In the genomic region with DNA sequence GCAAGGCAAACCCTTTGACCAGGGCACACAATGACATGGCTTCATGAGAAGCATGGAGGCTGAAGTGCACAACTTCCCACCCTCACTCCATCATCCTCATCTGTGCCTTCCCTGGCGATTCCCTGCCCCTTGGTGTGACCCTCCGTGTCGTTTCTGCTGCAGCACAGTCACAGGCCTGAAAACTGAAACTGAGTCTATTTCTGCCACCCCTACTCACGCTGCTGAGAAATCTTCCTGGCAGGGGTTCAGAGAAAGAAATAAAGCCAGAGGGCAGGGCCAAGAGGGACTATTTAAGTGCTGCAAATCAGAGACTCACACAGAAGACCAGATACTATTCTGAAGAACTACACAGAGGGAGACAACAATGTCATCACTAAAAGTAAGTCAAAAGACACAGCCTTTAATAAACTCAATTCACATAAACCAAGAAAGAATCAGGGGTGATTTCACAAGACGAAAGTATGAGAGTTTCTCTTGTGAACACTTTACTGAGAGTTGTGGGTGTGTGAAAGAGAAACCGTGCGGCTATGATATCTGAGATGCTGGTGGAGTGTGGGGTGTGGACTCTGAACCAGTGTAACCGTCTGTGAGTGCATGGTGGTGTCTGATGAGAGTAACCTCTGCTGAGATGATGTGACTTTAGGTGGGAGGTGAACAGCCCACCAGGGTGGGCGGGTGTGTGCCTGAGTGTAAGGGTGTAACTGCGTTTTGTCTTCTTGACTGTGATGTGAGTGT, we compare ENCODE assay signal across 1 cellular context.
TF ChIP-seq lines count a peak whose summit lies in the region.

No MANE protein-coding gene starts in this region.

TF ChIP-seq in GM12878, 131 proteins besides CTCF, POLR2A, EP300 and RAD21 (continues in another document):
- TF ChIP-seq TCF12 (IDR thresholded peaks at IDR 0.05; ENCODE audit: low read depth, low read length): 0 out of 2 replicates have a peak, but pooled peaks have one; percentile 65
- TF ChIP-seq MTA2 (IDR thresholded peaks at IDR 0.05; ENCODE audit: low read depth): peak; percentile 31
- peak; percentile 77 for TF ChIP-seq NFIC (IDR thresholded peaks at IDR 0.05; ENCODE audit: low read depth, low read length)
- TF ChIP-seq IKZF2 (IDR thresholded peaks at IDR 0.05): peak in 1 of 2 experiments; percentile 77; a peak in 3 of 4 replicates
- TF ChIP-seq GATAD2B (conservative IDR thresholded peaks at IDR 0.05; ENCODE audit: low read depth): peak; percentile 79
- TF ChIP-seq NBN (IDR thresholded peaks at IDR 0.05): peak; percentile 96
- TF ChIP-seq MEF2B (IDR thresholded peaks at IDR 0.05; ENCODE audit: partially characterized antibody, poor library complexity, severe bottlenecking): peak; percentile 94
- TF ChIP-seq IKZF1 (conservative IDR thresholded peaks at IDR 0.05): peak; percentile 76
- TF ChIP-seq FOS (IDR thresholded peaks at IDR 0.05; ENCODE audit: borderline replicate concordance, extremely low read depth, insufficient read length): no peak
- TF ChIP-seq, protein P1, sequence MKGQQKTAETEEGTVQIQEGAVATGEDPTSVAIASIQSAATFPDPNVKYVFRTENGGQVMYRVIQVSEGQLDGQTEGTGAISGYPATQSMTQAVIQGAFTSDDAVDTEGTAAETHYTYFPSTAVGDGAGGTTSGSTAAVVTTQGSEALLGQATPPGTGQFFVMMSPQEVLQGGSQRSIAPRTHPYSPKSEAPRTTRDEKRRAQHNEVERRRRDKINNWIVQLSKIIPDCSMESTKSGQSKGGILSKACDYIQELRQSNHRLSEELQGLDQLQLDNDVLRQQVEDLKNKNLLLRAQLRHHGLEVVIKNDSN (IDR thresholded peaks at IDR 0.05; ENCODE audit: borderline replicate concordance, extremely low read length, insufficient read depth, low read depth, low read length): no peak
- 0 out of 2 replicates have a peak, but pooled peaks have one; percentile 22 for TF ChIP-seq BCL11A (IDR thresholded peaks at IDR 0.05; ENCODE audit: low read depth, low read length)
- TF ChIP-seq TAF1 (IDR thresholded peaks at IDR 0.05; ENCODE audit: borderline replicate concordance, low read depth, low read length): peak; percentile 22; the same call in 1 of the 2 replicates
- peak; percentile 71 for TF ChIP-seq POLR2AphosphoS2 (IDR thresholded peaks at IDR 0.05; ENCODE audit: low read depth, low read length)
- TF ChIP-seq, protein P2, sequence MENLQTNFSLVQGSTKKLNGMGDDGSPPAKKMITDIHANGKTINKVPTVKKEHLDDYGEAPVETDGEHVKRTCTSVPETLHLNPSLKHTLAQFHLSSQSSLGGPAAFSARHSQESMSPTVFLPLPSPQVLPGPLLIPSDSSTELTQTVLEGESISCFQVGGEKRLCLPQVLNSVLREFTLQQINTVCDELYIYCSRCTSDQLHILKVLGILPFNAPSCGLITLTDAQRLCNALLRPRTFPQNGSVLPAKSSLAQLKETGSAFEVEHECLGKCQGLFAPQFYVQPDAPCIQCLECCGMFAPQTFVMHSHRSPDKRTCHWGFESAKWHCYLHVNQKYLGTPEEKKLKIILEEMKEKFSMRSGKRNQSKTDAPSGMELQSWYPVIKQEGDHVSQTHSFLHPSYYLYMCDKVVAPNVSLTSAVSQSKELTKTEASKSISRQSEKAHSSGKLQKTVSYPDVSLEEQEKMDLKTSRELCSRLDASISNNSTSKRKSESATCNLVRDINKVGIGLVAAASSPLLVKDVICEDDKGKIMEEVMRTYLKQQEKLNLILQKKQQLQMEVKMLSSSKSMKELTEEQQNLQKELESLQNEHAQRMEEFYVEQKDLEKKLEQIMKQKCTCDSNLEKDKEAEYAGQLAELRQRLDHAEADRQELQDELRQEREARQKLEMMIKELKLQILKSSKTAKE (IDR thresholded peaks at IDR 0.05; ENCODE audit: low read depth, poor library complexity, severe bottlenecking): peak; percentile 38
- TF ChIP-seq HDGF (IDR thresholded peaks at IDR 0.05): peak; percentile 98
- TF ChIP-seq FOXK2 (IDR thresholded peaks at IDR 0.05): no peak
- TF ChIP-seq RUNX3 (IDR thresholded peaks at IDR 0.05; ENCODE audit: low read length): peak; percentile 66
- TF ChIP-seq RAD51 (IDR thresholded peaks at IDR 0.05): no peak
- peak; percentile 7 for TF ChIP-seq SIX5 (IDR thresholded peaks at IDR 0.05; ENCODE audit: low read depth, low read length, severe bottlenecking)
- no peak for TF ChIP-seq SIN3A (IDR thresholded peaks at IDR 0.05; ENCODE audit: low read depth, low read length)
- TF ChIP-seq TBL1XR1 (IDR thresholded peaks at IDR 0.05; ENCODE audit: low read depth, low read length): 0 out of 2 replicates have a peak, but pooled peaks have one; percentile 18
- TF ChIP-seq, protein P3, sequence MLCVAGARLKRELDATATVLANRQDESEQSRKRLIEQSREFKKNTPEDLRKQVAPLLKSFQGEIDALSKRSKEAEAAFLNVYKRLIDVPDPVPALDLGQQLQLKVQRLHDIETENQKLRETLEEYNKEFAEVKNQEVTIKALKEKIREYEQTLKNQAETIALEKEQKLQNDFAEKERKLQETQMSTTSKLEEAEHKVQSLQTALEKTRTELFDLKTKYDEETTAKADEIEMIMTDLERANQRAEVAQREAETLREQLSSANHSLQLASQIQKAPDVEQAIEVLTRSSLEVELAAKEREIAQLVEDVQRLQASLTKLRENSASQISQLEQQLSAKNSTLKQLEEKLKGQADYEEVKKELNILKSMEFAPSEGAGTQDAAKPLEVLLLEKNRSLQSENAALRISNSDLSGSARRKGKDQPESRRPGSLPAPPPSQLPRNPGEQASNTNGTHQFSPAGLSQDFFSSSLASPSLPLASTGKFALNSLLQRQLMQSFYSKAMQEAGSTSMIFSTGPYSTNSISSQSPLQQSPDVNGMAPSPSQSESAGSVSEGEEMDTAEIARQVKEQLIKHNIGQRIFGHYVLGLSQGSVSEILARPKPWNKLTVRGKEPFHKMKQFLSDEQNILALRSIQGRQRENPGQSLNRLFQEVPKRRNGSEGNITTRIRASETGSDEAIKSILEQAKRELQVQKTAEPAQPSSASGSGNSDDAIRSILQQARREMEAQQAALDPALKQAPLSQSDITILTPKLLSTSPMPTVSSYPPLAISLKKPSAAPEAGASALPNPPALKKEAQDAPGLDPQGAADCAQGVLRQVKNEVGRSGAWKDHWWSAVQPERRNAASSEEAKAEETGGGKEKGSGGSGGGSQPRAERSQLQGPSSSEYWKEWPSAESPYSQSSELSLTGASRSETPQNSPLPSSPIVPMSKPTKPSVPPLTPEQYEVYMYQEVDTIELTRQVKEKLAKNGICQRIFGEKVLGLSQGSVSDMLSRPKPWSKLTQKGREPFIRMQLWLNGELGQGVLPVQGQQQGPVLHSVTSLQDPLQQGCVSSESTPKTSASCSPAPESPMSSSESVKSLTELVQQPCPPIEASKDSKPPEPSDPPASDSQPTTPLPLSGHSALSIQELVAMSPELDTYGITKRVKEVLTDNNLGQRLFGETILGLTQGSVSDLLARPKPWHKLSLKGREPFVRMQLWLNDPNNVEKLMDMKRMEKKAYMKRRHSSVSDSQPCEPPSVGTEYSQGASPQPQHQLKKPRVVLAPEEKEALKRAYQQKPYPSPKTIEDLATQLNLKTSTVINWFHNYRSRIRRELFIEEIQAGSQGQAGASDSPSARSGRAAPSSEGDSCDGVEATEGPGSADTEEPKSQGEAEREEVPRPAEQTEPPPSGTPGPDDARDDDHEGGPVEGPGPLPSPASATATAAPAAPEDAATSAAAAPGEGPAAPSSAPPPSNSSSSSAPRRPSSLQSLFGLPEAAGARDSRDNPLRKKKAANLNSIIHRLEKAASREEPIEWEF (IDR thresholded peaks at IDR 0.05; ENCODE audit: insufficient replicate concordance, low read depth, low read length): peak; percentile 80
- TF ChIP-seq, protein P4, sequence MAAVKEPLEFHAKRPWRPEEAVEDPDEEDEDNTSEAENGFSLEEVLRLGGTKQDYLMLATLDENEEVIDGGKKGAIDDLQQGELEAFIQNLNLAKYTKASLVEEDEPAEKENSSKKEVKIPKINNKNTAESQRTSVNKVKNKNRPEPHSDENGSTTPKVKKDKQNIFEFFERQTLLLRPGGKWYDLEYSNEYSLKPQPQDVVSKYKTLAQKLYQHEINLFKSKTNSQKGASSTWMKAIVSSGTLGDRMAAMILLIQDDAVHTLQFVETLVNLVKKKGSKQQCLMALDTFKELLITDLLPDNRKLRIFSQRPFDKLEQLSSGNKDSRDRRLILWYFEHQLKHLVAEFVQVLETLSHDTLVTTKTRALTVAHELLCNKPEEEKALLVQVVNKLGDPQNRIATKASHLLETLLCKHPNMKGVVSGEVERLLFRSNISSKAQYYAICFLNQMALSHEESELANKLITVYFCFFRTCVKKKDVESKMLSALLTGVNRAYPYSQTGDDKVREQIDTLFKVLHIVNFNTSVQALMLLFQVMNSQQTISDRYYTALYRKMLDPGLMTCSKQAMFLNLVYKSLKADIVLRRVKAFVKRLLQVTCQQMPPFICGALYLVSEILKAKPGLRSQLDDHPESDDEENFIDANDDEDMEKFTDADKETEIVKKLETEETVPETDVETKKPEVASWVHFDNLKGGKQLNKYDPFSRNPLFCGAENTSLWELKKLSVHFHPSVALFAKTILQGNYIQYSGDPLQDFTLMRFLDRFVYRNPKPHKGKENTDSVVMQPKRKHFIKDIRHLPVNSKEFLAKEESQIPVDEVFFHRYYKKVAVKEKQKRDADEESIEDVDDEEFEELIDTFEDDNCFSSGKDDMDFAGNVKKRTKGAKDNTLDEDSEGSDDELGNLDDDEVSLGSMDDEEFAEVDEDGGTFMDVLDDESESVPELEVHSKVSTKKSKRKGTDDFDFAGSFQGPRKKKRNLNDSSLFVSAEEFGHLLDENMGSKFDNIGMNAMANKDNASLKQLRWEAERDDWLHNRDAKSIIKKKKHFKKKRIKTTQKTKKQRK (IDR thresholded peaks at IDR 0.05; ENCODE audit: low read depth, low read length): no peak
- 0 out of 2 replicates have a peak, but pooled peaks have one; percentile 60 for TF ChIP-seq ZNF207 (IDR thresholded peaks at IDR 0.05; ENCODE audit: borderline replicate concordance)
- peak; percentile 88 for TF ChIP-seq SMAD1 (IDR thresholded peaks at IDR 0.05; ENCODE audit: low read depth, partially characterized antibody)
- peak; percentile 30 for TF ChIP-seq HDAC6 (IDR thresholded peaks at IDR 0.05; ENCODE audit: unreplicated experiment)
- no peak for TF ChIP-seq KLF5 (IDR thresholded peaks at IDR 0.05; ENCODE audit: partially characterized antibody)
- TF ChIP-seq CBFB (IDR thresholded peaks at IDR 0.05; ENCODE audit: low read depth): no peak; the same call in 1 of the 2 replicates
- TF ChIP-seq SMC3 (IDR thresholded peaks at IDR 0.05; ENCODE audit: borderline replicate concordance, low read length): peak; percentile 26; the same call in 1 of the 2 replicates
- no peak; the same call in 1 of the 2 replicates for TF ChIP-seq PAX5 (IDR thresholded peaks at IDR 0.05; ENCODE audit: borderline replicate concordance, low read depth, low read length)
- TF ChIP-seq, protein P5, sequence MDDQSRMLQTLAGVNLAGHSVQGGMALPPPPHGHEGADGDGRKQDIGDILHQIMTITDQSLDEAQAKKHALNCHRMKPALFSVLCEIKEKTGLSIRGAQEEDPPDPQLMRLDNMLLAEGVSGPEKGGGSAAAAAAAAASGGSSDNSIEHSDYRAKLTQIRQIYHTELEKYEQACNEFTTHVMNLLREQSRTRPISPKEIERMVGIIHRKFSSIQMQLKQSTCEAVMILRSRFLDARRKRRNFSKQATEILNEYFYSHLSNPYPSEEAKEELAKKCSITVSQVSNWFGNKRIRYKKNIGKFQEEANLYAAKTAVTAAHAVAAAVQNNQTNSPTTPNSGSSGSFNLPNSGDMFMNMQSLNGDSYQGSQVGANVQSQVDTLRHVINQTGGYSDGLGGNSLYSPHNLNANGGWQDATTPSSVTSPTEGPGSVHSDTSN (IDR thresholded peaks at IDR 0.05; ENCODE audit: insufficient replicate concordance, low read depth, low read length): no peak
- no peak for TF ChIP-seq BRCA1 (IDR thresholded peaks at IDR 0.05; ENCODE audit: low read depth, low read length)
- TF ChIP-seq MYC (IDR thresholded peaks at IDR 0.05; ENCODE audit: insufficient read depth, insufficient read length, insufficient replicate concordance, low read length, severe bottlenecking): no peak
- peak; percentile 85 for TF ChIP-seq ZBED1 (IDR thresholded peaks at IDR 0.05; ENCODE audit: borderline replicate concordance)
- peak; percentile 64 for TF ChIP-seq IRF4 (IDR thresholded peaks at IDR 0.05; ENCODE audit: low read depth, low read length)
- TF ChIP-seq DPF2 (IDR thresholded peaks at IDR 0.05): peak; percentile 42
- TF ChIP-seq SUPT20H (IDR thresholded peaks at IDR 0.05; ENCODE audit: borderline replicate concordance, control insufficient read depth, low read depth, low read length): no peak
- TF ChIP-seq FOXM1 (IDR thresholded peaks at IDR 0.05; ENCODE audit: low read depth, low read length): peak; percentile 74
- peak; percentile 36; the same call in 1 of the 2 replicates for TF ChIP-seq MTA3 (IDR thresholded peaks at IDR 0.05; ENCODE audit: borderline replicate concordance, low read length)
- no peak for TF ChIP-seq RFX5 (IDR thresholded peaks at IDR 0.05; ENCODE audit: low read depth, low read length)
- TF ChIP-seq NR2C1 (IDR thresholded peaks at IDR 0.05): no peak
- peak; percentile 64; the same call in 1 of the 2 replicates for TF ChIP-seq BACH1 (IDR thresholded peaks at IDR 0.05; ENCODE audit: borderline replicate concordance)
- 0 out of 2 replicates have a peak, but pooled peaks have one; percentile 28 for TF ChIP-seq CREM (IDR thresholded peaks at IDR 0.05; ENCODE audit: low read depth)
- TF ChIP-seq STAT1 (conservative IDR thresholded peaks at IDR 0.05): peak; percentile 78; the same call in 1 of the 2 replicates
- TF ChIP-seq, protein P6, sequence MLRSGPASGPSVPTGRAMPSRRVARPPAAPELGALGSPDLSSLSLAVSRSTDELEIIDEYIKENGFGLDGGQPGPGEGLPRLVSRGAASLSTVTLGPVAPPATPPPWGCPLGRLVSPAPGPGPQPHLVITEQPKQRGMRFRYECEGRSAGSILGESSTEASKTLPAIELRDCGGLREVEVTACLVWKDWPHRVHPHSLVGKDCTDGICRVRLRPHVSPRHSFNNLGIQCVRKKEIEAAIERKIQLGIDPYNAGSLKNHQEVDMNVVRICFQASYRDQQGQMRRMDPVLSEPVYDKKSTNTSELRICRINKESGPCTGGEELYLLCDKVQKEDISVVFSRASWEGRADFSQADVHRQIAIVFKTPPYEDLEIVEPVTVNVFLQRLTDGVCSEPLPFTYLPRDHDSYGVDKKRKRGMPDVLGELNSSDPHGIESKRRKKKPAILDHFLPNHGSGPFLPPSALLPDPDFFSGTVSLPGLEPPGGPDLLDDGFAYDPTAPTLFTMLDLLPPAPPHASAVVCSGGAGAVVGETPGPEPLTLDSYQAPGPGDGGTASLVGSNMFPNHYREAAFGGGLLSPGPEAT (IDR thresholded peaks at IDR 0.05; ENCODE audit: low read depth): peak; percentile 47; the same call in 1 of the 2 replicates
- TF ChIP-seq, protein P7, sequence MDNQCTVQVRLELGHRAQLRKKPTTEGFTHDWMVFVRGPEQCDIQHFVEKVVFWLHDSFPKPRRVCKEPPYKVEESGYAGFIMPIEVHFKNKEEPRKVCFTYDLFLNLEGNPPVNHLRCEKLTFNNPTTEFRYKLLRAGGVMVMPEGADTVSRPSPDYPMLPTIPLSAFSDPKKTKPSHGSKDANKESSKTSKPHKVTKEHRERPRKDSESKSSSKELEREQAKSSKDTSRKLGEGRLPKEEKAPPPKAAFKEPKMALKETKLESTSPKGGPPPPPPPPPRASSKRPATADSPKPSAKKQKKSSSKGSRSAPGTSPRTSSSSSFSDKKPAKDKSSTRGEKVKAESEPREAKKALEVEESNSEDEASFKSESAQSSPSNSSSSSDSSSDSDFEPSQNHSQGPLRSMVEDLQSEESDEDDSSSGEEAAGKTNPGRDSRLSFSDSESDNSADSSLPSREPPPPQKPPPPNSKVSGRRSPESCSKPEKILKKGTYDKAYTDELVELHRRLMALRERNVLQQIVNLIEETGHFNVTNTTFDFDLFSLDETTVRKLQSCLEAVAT (IDR thresholded peaks at IDR 0.05): peak; percentile 90
- TF ChIP-seq SP1 (IDR thresholded peaks at IDR 0.05; ENCODE audit: low read depth, low read length): peak; percentile 44
- peak; percentile 52 for TF ChIP-seq NR2F1 (conservative IDR thresholded peaks at IDR 0.05)
- TF ChIP-seq BMI1 (IDR thresholded peaks at IDR 0.05; ENCODE audit: borderline replicate concordance): no peak
